ENCODE assay signal across 11 cellular contexts in genomic region chr4:147837435-147837834, GRCh38.
DNase-seq lines count a peak whose midpoint lies in the region; ATAC-seq and TF ChIP-seq lines count a peak whose summit lies in the region.
"Had no signal": no experiment of that assay in that cellular context is flagged by ENCODE, and none has a peak within 500 bp of the region (broad histone marks: within the 10 kb centered on the region; RNA-seq: fewer than 3 reads in every experiment).

No MANE protein-coding gene starts in this region.

- H3K27me3 Mint-ChIP-seq in dendritic cell treated with granulocyte-macrophage colony-stimulating factor and Interleukin-4, amounts not matched to agents 40 ng/mL and 50 ng/mL, for 4 days: no peaks in the 10 kb centered on the region
- no peaks in the 10 kb centered on the region for H3K27me3 Mint-ChIP-seq in osteocyte (ENCODE audit: unreplicated experiment)
- H3K27me3 Mint-ChIP-seq in activated naive CD8-positive, alpha-beta T cell treated with anti-CD3 and anti-CD28 coated beads for 36 hours: no peaks in the 10 kb centered on the region

- POLR2A ChIA-PET in IMR-90 (lab: Charles Lee; ENCODE audit: unreplicated experiment): no interaction called here

- peaks cover 8% of the 10 kb centered on the region; the same call in 1 of the 2 replicates for H4K20me1 ChIP-seq in IMR-90 (ENCODE audit: insufficient read depth, low read length)

- no peak overlapping the region for H2BK5ac ChIP-seq in IMR-90 (ENCODE audit: low read depth, low read length, poor library complexity, severe bottlenecking)

- no peaks in the 10 kb centered on the region for H3K27me3 ChIP-seq in IMR-90 (ENCODE audit: control insufficient read depth, insufficient read depth, low read length)

- BruUV-seq in IMR-90 (replicated peaks; lab: Mats Ljungman, UMichigan): no TSS peak

- no peak for TF ChIP-seq POLR2A in IMR-90 (IDR thresholded peaks at IDR 0.05; ENCODE audit: low read depth, low read length)

- CTCF ChIA-PET in IMR-90 (lab: Yijun Ruan, JAX): interaction anchor here (0.6 to 1.4 kb wide), 3 partner anchors 10 to 331 kb away, joined by 3 to 4 read pairs (median 3); no protein-coding TSS in a partner anchor

- in situ Hi-C loops in IMR-90 (cut with MboI; ENCODE audit: low sequenced_read_pairs): no loop called here
- in situ Hi-C loops in GM13977 (cut with MboI; ENCODE audit: low pct_unique_long_range_greater_than_20kb, low sequenced_read_pairs, unreplicated experiment): no loop called here

- H2BK120ac ChIP-seq in IMR-90 (ENCODE audit: low read depth, low read length): peak overlapping the region; percentile 26; the same call in 1 of the 2 replicates

- no peak overlapping the region for H2AK9ac ChIP-seq in IMR-90 (replicated peaks; ENCODE audit: low read depth, low read length, poor library complexity)

- H3K9me3 Mint-ChIP-seq in dendritic cell treated with granulocyte-macrophage colony-stimulating factor and Interleukin-4, amounts not matched to agents 40 ng/mL and 50 ng/mL, for 4 days: no peaks in the 10 kb centered on the region
- H3K9me3 Mint-ChIP-seq in osteocyte (ENCODE audit: unreplicated experiment): peaks cover 2% of the 10 kb centered on the region
- H3K9me3 Mint-ChIP-seq in activated naive CD8-positive, alpha-beta T cell treated with anti-CD3 and anti-CD28 coated beads for 36 hours: no peaks in the 10 kb centered on the region
- H3K9me3 Mint-ChIP-seq: activated T-cell treated with anti-CD3 and anti-CD28 coated beads, Interleukin-2, amount 50 U/mL, for 72 hours had no signal

- H2BK20ac ChIP-seq in IMR-90 (ENCODE audit: low read depth, low read length): 0 out of 2 replicates have a peak overlapping the region, but pooled peaks have one; percentile 26

- no peak overlapping the region for H3K4me2 ChIP-seq in IMR-90 (ENCODE audit: low read depth, low read length)

- no peak overlapping the region for H4K91ac ChIP-seq in IMR-90 (ENCODE audit: insufficient read depth, low read depth, low read length)

- ATAC-seq in IMR-90 (ENCODE audit: low read depth) (no peak), HG03095 (IDR thresholded peaks at IDR 0.05; ENCODE audit: unreplicated experiment) (no peak)
- ATAC-seq: left colon had no signal

- peak overlapping the region; percentile 30; the same call in 1 of the 3 replicates for H2BK15ac ChIP-seq in IMR-90 (ENCODE audit: low read depth, low read length)

- no peak overlapping the region for H3K4me3 ChIP-seq in IMR-90 (ENCODE audit: insufficient read depth, low read depth, low read length)

- H3K27ac Mint-ChIP-seq in dendritic cell treated with granulocyte-macrophage colony-stimulating factor and Interleukin-4, amounts not matched to agents 40 ng/mL and 50 ng/mL, for 4 days: peak overlapping the region; percentile 59
- peak overlapping the region; percentile 97 for H3K27ac Mint-ChIP-seq in osteocyte (ENCODE audit: unreplicated experiment)
- H3K27ac Mint-ChIP-seq in activated naive CD8-positive, alpha-beta T cell treated with anti-CD3 and anti-CD28 coated beads for 36 hours: no peak overlapping the region

- H3K79me1 ChIP-seq in IMR-90 (ENCODE audit: low read depth in 1 of 2, low read length in 2 of 2): peaks cover 30 to 70% of the 10 kb centered on the region in 2 experiments

- H3K14ac ChIP-seq in IMR-90 (replicated peaks; ENCODE audit: low read depth, low read length): no peak overlapping the region; the same call in 1 of the 2 replicates

- H3K4ac ChIP-seq in IMR-90 (ENCODE audit: low read depth, low read length): peak overlapping the region; percentile 50; the same call in 1 of the 2 replicates

- no peak for TF ChIP-seq CTCF in IMR-90 (conservative IDR thresholded peaks at IDR 0.05; ENCODE audit: low read depth, low read length)
- TF ChIP-seq CTCF in osteocyte (IDR thresholded peaks at IDR 0.05): peak; percentile 45
- no peak for TF ChIP-seq CTCF in GM13977 (IDR thresholded peaks at IDR 0.05; ENCODE audit: extremely low read depth, insufficient read depth, missing control alignments)

- WGBS in IMR-90 (ENCODE audit: extremely low coverage in 2 of 2, insufficient read length in 1 of 2), 2 experiments: no CpG with 5 or more reads among the region's 1 CpG

- peaks cover 20% of the 10 kb centered on the region for H3K4me1 ChIP-seq in IMR-90 (ENCODE audit: control insufficient read depth, insufficient read depth, low read length)

- H3K4me1 Mint-ChIP-seq in dendritic cell treated with granulocyte-macrophage colony-stimulating factor and Interleukin-4, amounts not matched to agents 40 ng/mL and 50 ng/mL, for 4 days (ENCODE audit: low read depth): peaks cover 64% of the 10 kb centered on the region
- peaks cover 87% of the 10 kb centered on the region for H3K4me1 Mint-ChIP-seq in osteocyte (ENCODE audit: unreplicated experiment)
- peaks cover 14% of the 10 kb centered on the region for H3K4me1 Mint-ChIP-seq in activated naive CD8-positive, alpha-beta T cell treated with anti-CD3 and anti-CD28 coated beads for 36 hours

- H3K9me1 ChIP-seq in IMR-90 (ENCODE audit: insufficient read depth, low read length): peaks cover 17% of the 10 kb centered on the region

- dilution Hi-C loops in IMR-90 (cut with HindIII; ENCODE audit: low sequenced_read_pairs, unreplicated experiment): no loop called here

- H4K8ac ChIP-seq in IMR-90 (ENCODE audit: low read depth in 2 of 2, low read length in 2 of 2): 0 out of 4 replicates have a peak overlapping the region, but pooled peaks have one; percentile 4 to 33

- peak overlapping the region; percentile 72 for H3K23ac ChIP-seq in IMR-90 (ENCODE audit: low read depth, low read length)

- DNase-seq in DMS 273 (lab: John Stamatoyannopoulos, UW; ENCODE audit: unreplicated experiment): peak; percentile 54
- DNase-seq in IMR-90: no peak
- DNase-seq in osteocyte (ENCODE audit: extremely low spot score, unreplicated experiment): no peak
- no peak for DNase-seq in activated naive CD8-positive, alpha-beta T cell treated with anti-CD3 and anti-CD28 coated beads for 36 hours
- DNase-seq in GM13977 (ENCODE audit: low spot score): no peak
- DNase-seq in NOMO-1 (lab: John Stamatoyannopoulos, UW; ENCODE audit: unreplicated experiment in 2 of 2): no peak
- DNase-seq: activated T-cell treated with anti-CD3 and anti-CD28 coated beads, Interleukin-2, amount 50 U/mL, for 72 hours; left colon; NCI-H2107 had no signal

- H3K4me3 Mint-ChIP-seq in dendritic cell treated with granulocyte-macrophage colony-stimulating factor and Interleukin-4, amounts not matched to agents 40 ng/mL and 50 ng/mL, for 4 days: no peak overlapping the region
- no peak overlapping the region for H3K4me3 Mint-ChIP-seq in osteocyte (ENCODE audit: unreplicated experiment)
- H3K4me3 Mint-ChIP-seq in activated naive CD8-positive, alpha-beta T cell treated with anti-CD3 and anti-CD28 coated beads for 36 hours: no peak overlapping the region

- no peak overlapping the region for H3K27ac ChIP-seq in IMR-90 (ENCODE audit: insufficient read depth, low read length)

- H3K9me3 ChIP-seq in IMR-90 (ENCODE audit: control insufficient read depth, insufficient read depth, low read length): peaks cover 5% of the 10 kb centered on the region; the same call in 1 of the 2 replicates

- no peak overlapping the region for H3K18ac ChIP-seq in IMR-90 (ENCODE audit: low read depth, low read length)

- peak overlapping the region; percentile 92 for H2AK5ac ChIP-seq in IMR-90 (ENCODE audit: low read depth, low read length)

- H3K56ac ChIP-seq in IMR-90 (ENCODE audit: extremely low read depth, insufficient read depth, low read length): no peak overlapping the region

- peaks cover 73% of the 10 kb centered on the region for H3K36me3 Mint-ChIP-seq in dendritic cell treated with granulocyte-macrophage colony-stimulating factor and Interleukin-4, amounts not matched to agents 40 ng/mL and 50 ng/mL, for 4 days (ENCODE audit: low read depth)
- peaks cover 29% of the 10 kb centered on the region for H3K36me3 Mint-ChIP-seq in osteocyte (ENCODE audit: unreplicated experiment)
- peaks cover 1% of the 10 kb centered on the region for H3K36me3 Mint-ChIP-seq in activated naive CD8-positive, alpha-beta T cell treated with anti-CD3 and anti-CD28 coated beads for 36 hours

- no peak overlapping the region for H4K5ac ChIP-seq in IMR-90 (ENCODE audit: low read depth, low read length)

- H2AFZ ChIP-seq in IMR-90 (replicated peaks; ENCODE audit: low read length, poor library complexity): no peak overlapping the region

- no peak overlapping the region for H3K9ac ChIP-seq in IMR-90 (ENCODE audit: low read depth, low read length)

- no peaks in the 10 kb centered on the region for H3K36me3 ChIP-seq in IMR-90 (ENCODE audit: control insufficient read depth, insufficient read depth, low read length)

- intact Hi-C loops in IMR-90 (cut with micrococcal nuclease): no loop called here
- intact Hi-C loops in dendritic cell treated with granulocyte-macrophage colony-stimulating factor and Interleukin-4, amounts not matched to agents 40 ng/mL and 50 ng/mL, for 4 days (cut with micrococcal nuclease): no loop called here

- TF ChIP-seq RAD21 in IMR-90 (IDR thresholded peaks at IDR 0.05; ENCODE audit: low read length): no peak

TF ChIP-seq in IMR-90, 13 proteins besides CTCF, POLR2A, EP300 and RAD21 (continues in another document):
- TF ChIP-seq USF2 (IDR thresholded peaks at IDR 0.05; ENCODE audit: low read depth, low read length) (no peak), NFE2L2 (IDR thresholded peaks at IDR 0.05; ENCODE audit: low read depth, low read length) (no peak), FOS (IDR thresholded peaks at IDR 0.05; ENCODE audit: low read depth, low read length) (no peak), CEBPB (IDR thresholded peaks at IDR 0.05; ENCODE audit: low read depth, low read length) (no peak), ELK1 (IDR thresholded peaks at IDR 0.05; ENCODE audit: borderline replicate concordance, low read depth, low read length) (no peak), SMC3 (IDR thresholded peaks at IDR 0.05; ENCODE audit: low read depth, low read length) (no peak), BHLHE40 (IDR thresholded peaks at IDR 0.05; ENCODE audit: low read depth, low read length) (no peak), RFX5 (IDR thresholded peaks at IDR 0.05; ENCODE audit: low read depth, low read length) (no peak)
